ENCODE assay signal across 8 cellular contexts in the genomic region with DNA sequence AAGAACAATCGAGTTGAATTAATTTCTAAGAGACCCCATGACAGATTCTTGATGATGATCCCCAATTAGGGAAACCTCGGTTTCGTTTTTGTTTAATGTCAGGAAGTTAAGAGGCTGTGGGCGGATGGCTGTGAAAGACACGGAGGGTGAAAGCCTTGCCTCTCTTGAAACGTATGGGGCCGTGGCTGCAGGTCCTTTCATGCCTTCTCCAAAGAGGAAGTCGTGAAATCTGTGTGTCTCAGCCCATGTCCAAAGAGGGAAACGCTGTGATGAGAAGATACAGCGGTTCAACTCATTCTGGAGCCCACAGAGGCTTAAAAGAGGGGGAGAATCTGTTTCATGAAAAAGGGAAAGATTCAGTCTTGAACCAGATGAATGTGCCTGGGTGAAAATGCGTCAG. TPM values are rescaled to one million over a fixed set of nuclear protein-coding genes. Genes with fewer than 3 reads are reported as not detected.
DNase-seq lines count a peak whose midpoint lies in the region; ATAC-seq and TF ChIP-seq lines count a peak whose summit lies in the region.

No MANE protein-coding gene starts in this region.

- no peaks in the 10 kb centered on the region for H3K27me3 ChIP-seq in endodermal cell (ENCODE audit: control insufficient read depth, insufficient read depth, low read length, poor library complexity, severe bottlenecking)

- H3K4me1 Mint-ChIP-seq in natural killer cell treated with Interleukin-12 subunit alpha and Interleukin-12 subunit beta and Interleukin-15 and Interleukin-18, amount 100 ng/mL, for 72 hours (ENCODE audit: low read depth in 2 of 2): peaks cover 59 to 60% of the 10 kb centered on the region in 2 donors
- no peaks in the 10 kb centered on the region for H3K4me1 Mint-ChIP-seq in endodermal cell

- H3K27ac Mint-ChIP-seq in natural killer cell treated with Interleukin-12 subunit alpha and Interleukin-12 subunit beta and Interleukin-15 and Interleukin-18, amount 100 ng/mL, for 72 hours: peak overlapping the region; percentile 94 to 100
- no peak overlapping the region for H3K27ac Mint-ChIP-seq in endodermal cell

- no peak overlapping the region for H3K4me3 ChIP-seq in endodermal cell (ENCODE audit: low read length)

- H3K4me1 ChIP-seq in endodermal cell (ENCODE audit: control insufficient read depth, insufficient read depth, low read length): no peaks in the 10 kb centered on the region

- no peak overlapping the region for H3K27ac ChIP-seq in endodermal cell (ENCODE audit: low read depth, low read length)

- H3K9me3 ChIP-seq in endodermal cell (ENCODE audit: control insufficient read depth, low read length): no peaks in the 10 kb centered on the region

- no peak overlapping the region for H3K9ac ChIP-seq in endodermal cell (ENCODE audit: extremely low read depth, low read length, poor library complexity, severe bottlenecking)

- no peaks in the 10 kb centered on the region for H3K27me3 Mint-ChIP-seq in natural killer cell treated with Interleukin-12 subunit alpha and Interleukin-12 subunit beta and Interleukin-15 and Interleukin-18, amount 100 ng/mL, for 72 hours
- no peaks in the 10 kb centered on the region for H3K27me3 Mint-ChIP-seq in endodermal cell (ENCODE audit: insufficient read depth)

- H3K36me3 ChIP-seq in endodermal cell (ENCODE audit: control insufficient read depth, insufficient read depth, low read length): no peaks in the 10 kb centered on the region

- TF ChIP-seq CTCF in endodermal cell (conservative IDR thresholded peaks at IDR 0.05): no peak

- H3K4me3 Mint-ChIP-seq in natural killer cell treated with Interleukin-12 subunit alpha and Interleukin-12 subunit beta and Interleukin-15 and Interleukin-18, amount 100 ng/mL, for 72 hours: peak overlapping the region; percentile 87
- no peak overlapping the region for H3K4me3 Mint-ChIP-seq in endodermal cell

- H3K9me3 Mint-ChIP-seq in natural killer cell treated with Interleukin-12 subunit alpha and Interleukin-12 subunit beta and Interleukin-15 and Interleukin-18, amount 100 ng/mL, for 72 hours: no peaks in the 10 kb centered on the region
- H3K9me3 Mint-ChIP-seq in endodermal cell: no peaks in the 10 kb centered on the region

- no peaks in the 10 kb centered on the region for H3K36me3 Mint-ChIP-seq in natural killer cell treated with Interleukin-12 subunit alpha and Interleukin-12 subunit beta and Interleukin-15 and Interleukin-18, amount 100 ng/mL, for 72 hours
- H3K36me3 Mint-ChIP-seq in endodermal cell (ENCODE audit: low read depth): no peaks in the 10 kb centered on the region

- ATAC-seq in natural killer cell treated with Interleukin-12 subunit alpha and Interleukin-12 subunit beta and Interleukin-15 and Interleukin-18, amount 100 ng/mL, for 72 hours: peak; percentile 79 to 80
- no peak for ATAC-seq in HG02981 (IDR thresholded peaks at IDR 0.05; ENCODE audit: unreplicated experiment)

- peak; percentile 35 for DNase-seq in GM19238 (ENCODE audit: insufficient read length, low spot score)
- peak; percentile 26 for DNase-seq in KG1 (lab: John Stamatoyannopoulos, UW)
- DNase-seq in activated T-cell treated with anti-CD3 and anti-CD28 coated beads for 4 hours: peak; percentile 35
- peak; percentile 76 for DNase-seq in natural killer cell treated with Interleukin-12 subunit alpha and Interleukin-12 subunit beta and Interleukin-15 and Interleukin-18, amount 100 ng/mL, for 72 hours (ENCODE audit: low spot score)
- no peak for DNase-seq in DMS153 treated with DMSO at 0.1 percent for 48 hours (lab: John Stamatoyannopoulos, UW; ENCODE audit: unreplicated experiment)
- DNase-seq in endodermal cell: no peak
- DNase-seq in HK-2 (ENCODE audit: unreplicated experiment): no peak

- WGBS in endodermal cell (ENCODE audit: insufficient coverage in 1 of 2, insufficient read length in 1 of 2), 2 experiments: 80 to 84% methylated on average over 11 of the region's 11 CpGs

RNA-seq across cellular contexts. Expression of gene CARD11, which starts 51.4 kb away (rescaled TPM):
- 10 to 100 TPM; 79.3 to 80.8 TPM for total RNA-seq in natural killer cell treated with Interleukin-12 subunit alpha and Interleukin-12 subunit beta and Interleukin-15 and Interleukin-18, amount 100 ng/mL, for 72 hours
- total RNA-seq in endodermal cell: 10 to 100 TPM in 1 of 2 donors, 1 to 10 TPM in 1; 7.2 to 10.8 TPM
- polyA plus RNA-seq in endodermal cell (2013, experiment 1 of 2): 2.1 TPM
- 1.4 TPM for polyA plus RNA-seq in endodermal cell (2013, experiment 2 of 2)

Comparison
In these comparisons a context has a peak if more than half of its experiments do, and no peak if none do; other contexts are left out.
1. DNase-seq: peak in GM19238 (single experiment), KG1 (single experiment), activated T-cell treated with anti-CD3 and anti-CD28 coated beads for 4 hours (single experiment) and natural killer cell treated with Interleukin-12 subunit alpha and Interleukin-12 subunit beta and Interleukin-15 and Interleukin-18, amount 100 ng/mL, for 72 hours (single experiment); none in DMS153 treated with DMSO at 0.1 percent for 48 hours (single experiment), endodermal cell (single experiment) and HK-2 (single experiment).
2. RNA of gene CARD11, which starts 51.4 kb away (total RNA-seq): 79.3 to 80.8 TPM in natural killer cell treated with Interleukin-12 subunit alpha and Interleukin-12 subunit beta and Interleukin-15 and Interleukin-18, amount 100 ng/mL, for 72 hours; 7.2 to 10.8 TPM in endodermal cell; every median in the first group is over 4 times any median in the second.